16 cellular contexts compared by ENCODE assay signal in the genomic region with DNA sequence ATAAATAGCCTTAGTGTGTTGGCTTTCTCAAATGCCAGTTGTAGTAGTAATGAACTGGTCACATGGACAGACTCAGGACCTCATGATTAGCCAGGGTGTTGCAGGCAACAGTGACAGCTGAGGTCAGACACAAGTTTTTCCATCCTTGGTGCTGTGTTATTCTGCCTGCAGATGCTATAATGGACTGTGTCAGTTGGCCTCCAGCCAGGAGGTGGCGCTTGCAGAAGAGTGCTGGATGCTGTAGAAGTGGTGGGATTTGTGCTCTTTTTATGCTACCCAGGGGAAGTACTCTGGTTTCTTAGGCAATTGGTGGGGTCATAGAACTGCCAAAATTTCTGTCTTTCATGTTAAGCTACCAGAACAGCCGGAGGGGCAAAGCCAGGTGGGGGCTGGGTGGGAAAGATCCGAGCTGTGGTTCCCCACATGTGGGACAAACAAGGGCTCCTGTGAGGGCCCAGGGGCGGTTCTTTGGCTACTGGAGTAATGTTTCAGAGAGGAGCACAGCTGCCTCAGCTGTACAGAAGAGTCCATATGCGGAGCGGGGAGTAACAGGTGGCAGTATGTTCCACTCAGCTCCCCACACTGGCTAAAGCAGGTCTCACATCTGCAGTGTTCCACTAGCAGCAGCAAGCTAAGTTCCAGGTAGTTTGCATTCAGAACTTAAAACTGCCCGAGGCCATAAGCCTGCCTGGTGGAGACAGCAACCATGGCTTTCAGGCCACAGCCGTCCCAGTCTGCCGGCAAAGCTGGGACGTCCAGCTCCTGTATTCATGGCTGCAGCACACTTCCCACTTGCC.
DNase-seq lines count a peak whose midpoint lies in the region; ATAC-seq and TF ChIP-seq lines count a peak whose summit lies in the region.
"Had no signal": no experiment of that assay in that cellular context is flagged by ENCODE, and none has a peak within 500 bp of the region (broad histone marks: within the 10 kb centered on the region; RNA-seq: fewer than 3 reads in every experiment).

No MANE protein-coding gene starts in this region.

- peak; percentile 21 to 30 for TF ChIP-seq CTCF in Caco-2 (IDR thresholded peaks at IDR 0.05; ENCODE audit: insufficient read depth in 1 of 2, low read depth in 1 of 2, low read length in 1 of 2, severe bottlenecking in 1 of 2, unreplicated experiment in 1 of 2)
- TF ChIP-seq CTCF in OCI-LY7 (conservative IDR thresholded peaks at IDR 0.05; ENCODE audit: low read length) = peak; percentile 43; the same call in 1 of the 2 replicates

- peak; percentile 45 for ATAC-seq in GM18511 (IDR thresholded peaks at IDR 0.05; ENCODE audit: unreplicated experiment)
- ATAC-seq: upper lobe of right lung had no signal

- no peak overlapping the region for H3K27ac Mint-ChIP-seq in Caco-2 (ENCODE audit: unreplicated experiment)
- H3K27ac Mint-ChIP-seq: CD4-positive, alpha-beta memory T cell had no signal

- POLR2A ChIA-PET in Caco-2 (lab: Charles Lee) = interaction anchor here (0.6 kb wide), 1 partner anchor 36 kb away, joined by 3 read pairs; no protein-coding TSS in a partner anchor
- POLR2A ChIA-PET in OCI-LY7 (lab: Charles Lee) = no interaction called here

- no peaks in the 10 kb centered on the region for H3K4me1 Mint-ChIP-seq in Caco-2 (ENCODE audit: low read depth, unreplicated experiment)
- H3K4me1 Mint-ChIP-seq: CD4-positive, alpha-beta memory T cell had no signal

- intact Hi-C loops in Caco-2 (cut with micrococcal nuclease; ENCODE audit: unreplicated experiment) (loop anchor here (2.0 kb wide), 1 partner anchor 117 kb away; no protein-coding TSS in a partner anchor), OCI-LY7 (cut with micrococcal nuclease; ENCODE audit: unreplicated experiment) (no loop called here)

- H3K36me3 ChIP-seq in Caco-2 (ENCODE audit: control insufficient read depth, insufficient read depth, low read length) (no peaks in the 10 kb centered on the region), OCI-LY7 (ENCODE audit: insufficient read depth, low read length) (no peaks in the 10 kb centered on the region)
- no peaks in the 10 kb centered on the region for H3K36me3 ChIP-seq in effector memory CD4-positive, alpha-beta T cell (ENCODE audit: control insufficient read depth, insufficient read depth, low read length)
- H3K36me3 ChIP-seq: upper lobe of right lung had no signal

- H3K27ac ChIP-seq in OCI-LY7 (ENCODE audit: low read depth, low read length, poor library complexity, severe bottlenecking) = no peak overlapping the region
- no peak overlapping the region for H3K27ac ChIP-seq in effector memory CD4-positive, alpha-beta T cell (ENCODE audit: insufficient read depth, low read length, poor library complexity, severe bottlenecking)
- H3K27ac ChIP-seq: upper lobe of right lung had no signal

- CTCF ChIA-PET in Caco-2 (lab: Charles Lee) = no interaction called here
- CTCF ChIA-PET in OCI-LY7 (lab: Charles Lee; ENCODE audit: unreplicated experiment) = no interaction called here

- H3K27me3 ChIP-seq in Caco-2 (replicated peaks; ENCODE audit: control insufficient read depth, insufficient read depth, low read length) = no peaks in the 10 kb centered on the region
- H3K27me3 ChIP-seq in effector memory CD4-positive, alpha-beta T cell (replicated peaks; ENCODE audit: control insufficient read depth, insufficient read depth, low read length, poor library complexity, severe bottlenecking) = no peaks in the 10 kb centered on the region
- H3K27me3 ChIP-seq: upper lobe of right lung had no signal

- no peaks in the 10 kb centered on the region for H3K9me2 ChIP-seq in OCI-LY7 (ENCODE audit: insufficient read depth, low read length)

- no peaks in the 10 kb centered on the region for H3K79me2 ChIP-seq in OCI-LY7 (ENCODE audit: insufficient read depth, low read depth, low read length)

- H3K9me3 Mint-ChIP-seq in Caco-2 (ENCODE audit: unreplicated experiment) = no peaks in the 10 kb centered on the region

- DNase-seq in Caco-2 (no peak), OCI-LY7 (ENCODE audit: low spot score) (no peak), iPS-NIHi7 (ENCODE audit: extremely low spot score) (peak; percentile 11), GDM1 (lab: John Stamatoyannopoulos, UW) (no peak), activated T-cell treated with anti-CD3 and anti-CD28 coated beads for 4 hours (no peak), NCI-H146 treated with DMSO at 0.1 percent for 48 hours (lab: John Stamatoyannopoulos, UW; ENCODE audit: unreplicated experiment) (no peak)
- DNase-seq in effector memory CD4-positive, alpha-beta T cell = no peak
- DNase-seq: activated CD4-positive, alpha-beta T cell treated with anti-CD3 and anti-CD28 coated beads for 48 hours; activated CD8-positive, alpha-beta memory T cell treated with anti-CD3 and anti-CD28 coated beads, Interleukin-2, amount 50 U/mL, for 4 hours; activated gamma-delta T cell; CD4-positive, alpha-beta memory T cell; NCI-H1092 treated with DMSO at 0.1 percent for 48 hours; NCI-H2171; upper lobe of right lung had no signal

- no peaks in the 10 kb centered on the region for H4K20me1 ChIP-seq in OCI-LY7 (ENCODE audit: insufficient read depth, low read length)

- no peaks in the 10 kb centered on the region for H3K36me3 Mint-ChIP-seq in Caco-2 (ENCODE audit: insufficient read depth, unreplicated experiment)
- H3K36me3 Mint-ChIP-seq: CD4-positive, alpha-beta memory T cell had no signal

- no peaks in the 10 kb centered on the region for H3K27me3 Mint-ChIP-seq in Caco-2 (ENCODE audit: insufficient read depth, unreplicated experiment)
- H3K27me3 Mint-ChIP-seq: CD4-positive, alpha-beta memory T cell had no signal

- H3K9me3 ChIP-seq in Caco-2 = 0 out of 2 replicates have a peak, but pooled peaks cover 3% of the 10 kb centered on the region
- H3K9me3 ChIP-seq in OCI-LY7 (ENCODE audit: low read length) = no peaks in the 10 kb centered on the region
- no peaks in the 10 kb centered on the region for H3K9me3 ChIP-seq in effector memory CD4-positive, alpha-beta T cell (ENCODE audit: control insufficient read depth, low read length)
- H3K9me3 ChIP-seq: upper lobe of right lung had no signal

- H3K4me3 ChIP-seq in Caco-2 (ENCODE audit: low read depth, low read length) (no peak overlapping the region), OCI-LY7 (ENCODE audit: low read depth, low read length, poor library complexity, severe bottlenecking) (no peak overlapping the region)
- no peak overlapping the region for H3K4me3 ChIP-seq in effector memory CD4-positive, alpha-beta T cell (ENCODE audit: insufficient read depth, low read depth, low read length, poor library complexity, severe bottlenecking)
- H3K4me3 ChIP-seq: lung, upper lobe of right lung had no signal

- H2AFZ ChIP-seq in OCI-LY7 (ENCODE audit: low read length) = no peak overlapping the region

- no TSS peak for BruUV-seq in Caco-2 (replicated peaks; lab: Mats Ljungman, UMichigan)
- no TSS peak for BruUV-seq in OCI-LY7 (replicated peaks; lab: Mats Ljungman, UMichigan)

- no peak overlapping the region for H3K4me2 ChIP-seq in OCI-LY7 (ENCODE audit: low read length)

- H3K4me1 ChIP-seq in Caco-2 (no peaks in the 10 kb centered on the region), OCI-LY7 (ENCODE audit: insufficient read depth, low read length, poor library complexity, severe bottlenecking) (no peaks in the 10 kb centered on the region)
- no peaks in the 10 kb centered on the region for H3K4me1 ChIP-seq in effector memory CD4-positive, alpha-beta T cell (ENCODE audit: control insufficient read depth, insufficient read depth, low read length, poor library complexity, severe bottlenecking)
- H3K4me1 ChIP-seq: upper lobe of right lung had no signal

- no peak overlapping the region for H3K4me3 Mint-ChIP-seq in Caco-2 (ENCODE audit: unreplicated experiment)
- H3K4me3 Mint-ChIP-seq: CD4-positive, alpha-beta memory T cell had no signal
